1 cellular context compared by ENCODE assay signal in genomic region chr22:36267058-36267457, GRCh38.
TF ChIP-seq lines count a peak whose summit lies in the region.

No MANE protein-coding gene starts in this region.

TF ChIP-seq in endothelial cell of umbilical vein, 7 proteins besides CTCF, POLR2A, EP300 and RAD21:
- TF ChIP-seq FOS (IDR thresholded peaks at IDR 0.05; ENCODE audit: borderline replicate concordance, insufficient read depth, low read length), result no peak
- TF ChIP-seq JUN (IDR thresholded peaks at IDR 0.05; ENCODE audit: borderline replicate concordance, insufficient read depth, insufficient read length, low read depth), result no peak
- no peak for TF ChIP-seq EZH2 (IDR thresholded peaks at IDR 0.05; ENCODE audit: borderline replicate concordance, low read depth, low read length, severe bottlenecking)
- TF ChIP-seq, protein P1, sequence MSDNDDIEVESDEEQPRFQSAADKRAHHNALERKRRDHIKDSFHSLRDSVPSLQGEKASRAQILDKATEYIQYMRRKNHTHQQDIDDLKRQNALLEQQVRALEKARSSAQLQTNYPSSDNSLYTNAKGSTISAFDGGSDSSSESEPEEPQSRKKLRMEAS (IDR thresholded peaks at IDR 0.05; ENCODE audit: insufficient read depth, insufficient read length), result no peak
- no peak for TF ChIP-seq GATA2 (IDR thresholded peaks at IDR 0.05; ENCODE audit: insufficient read depth, insufficient read length, low read depth, low read length)
- no peak for TF ChIP-seq POLR2AphosphoS5 (IDR thresholded peaks at IDR 0.05; ENCODE audit: insufficient read depth, low read depth, low read length)
- TF ChIP-seq MYC (IDR thresholded peaks at IDR 0.05; ENCODE audit: low read depth, low read length), result no peak
